ENCODE assay signal across 17 cellular contexts in genomic region chr20:58871533-58872102, GRCh38. TPM values are rescaled to one million over a fixed set of nuclear protein-coding genes. Genes with fewer than 3 reads are reported as not detected.
DNase-seq lines count a peak whose midpoint lies in the region; ATAC-seq and TF ChIP-seq lines count a peak whose summit lies in the region.
"Had no signal": no experiment of that assay in that cellular context is flagged by ENCODE, and none has a peak within 500 bp of the region (broad histone marks: within the 10 kb centered on the region; RNA-seq: fewer than 3 reads in every experiment).

No MANE protein-coding gene starts in this region.

- H3K36me3 ChIP-seq in mesenchymal stem cell (ENCODE audit: control insufficient read depth in 1 of 2, insufficient read depth in 2 of 2, low read depth in 1 of 2, low read length in 2 of 2), result no peaks in the 10 kb centered on the region
- H3K36me3 ChIP-seq: HAP-1, SJCRH30 had no signal

- peaks cover 2% of the 10 kb centered on the region for H3K9me3 Mint-ChIP-seq in Calu3 (ENCODE audit: low read depth, unreplicated experiment)
- H3K9me3 Mint-ChIP-seq in WTC11, result peaks cover 6% of the 10 kb centered on the region
- H3K9me3 Mint-ChIP-seq in activated naive CD4-positive, alpha-beta T cell treated with anti-CD3 and anti-CD28 coated beads, Interleukin-2, amount 10 ng/mL, durations not matched to agents 7 days and 5 days, result no peaks in the 10 kb centered on the region
- H3K9me3 Mint-ChIP-seq in MCF 10A (ENCODE audit: unreplicated experiment), result no peaks in the 10 kb centered on the region

- no peak overlapping the region for H4K91ac ChIP-seq in mesenchymal stem cell (ENCODE audit: low read length)

- BruUV-seq in Calu3 (replicated peaks; lab: Mats Ljungman, UMichigan) (no TSS peak), MCF 10A (replicated peaks; lab: Mats Ljungman, UMichigan) (no TSS peak)

- H4K8ac ChIP-seq in mesenchymal stem cell (ENCODE audit: low read length), result no peak overlapping the region

- H3K4me3 Mint-ChIP-seq in Calu3 (ENCODE audit: low read depth, unreplicated experiment) (no peak overlapping the region), WTC11 (no peak overlapping the region), MCF 10A (ENCODE audit: unreplicated experiment) (no peak overlapping the region)
- no peak overlapping the region for H3K4me3 Mint-ChIP-seq in activated naive CD4-positive, alpha-beta T cell treated with anti-CD3 and anti-CD28 coated beads, Interleukin-2, amount 10 ng/mL, durations not matched to agents 7 days and 5 days

- no peak overlapping the region for H3K18ac ChIP-seq in mesenchymal stem cell (ENCODE audit: low read depth in 1 of 2, low read length in 2 of 2)

- H3K27ac Mint-ChIP-seq in Calu3 (ENCODE audit: unreplicated experiment), result no peak overlapping the region
- H3K27ac Mint-ChIP-seq in WTC11, result no peak overlapping the region
- no peak overlapping the region for H3K27ac Mint-ChIP-seq in activated naive CD4-positive, alpha-beta T cell treated with anti-CD3 and anti-CD28 coated beads, Interleukin-2, amount 10 ng/mL, durations not matched to agents 7 days and 5 days
- no peak overlapping the region for H3K27ac Mint-ChIP-seq in MCF 10A (ENCODE audit: low read depth, unreplicated experiment)

- 82% methylated on average over 5 of the region's 8 CpGs for WGBS in mesenchymal stem cell

- no peak overlapping the region for H3K14ac ChIP-seq in mesenchymal stem cell (ENCODE audit: low read length in 2 of 2)

- peaks cover 0 to 13% of the 10 kb centered on the region in 2 experiments for H3K27me3 ChIP-seq in mesenchymal stem cell (ENCODE audit: control insufficient read depth in 1 of 2, insufficient read depth in 1 of 2, low read length in 2 of 2)
- H3K27me3 ChIP-seq: SJCRH30 had no signal

- no peak for ATAC-seq in WTC11

- no peaks in the 10 kb centered on the region for H3K9me3 ChIP-seq in mesenchymal stem cell (ENCODE audit: control insufficient read depth, low read length)
- H3K9me3 ChIP-seq: HAP-1, SJCRH30 had no signal

- no peak overlapping the region for H2AK5ac ChIP-seq in mesenchymal stem cell (ENCODE audit: low read length, severe bottlenecking)

- peak overlapping the region; percentile 16 for H2BK15ac ChIP-seq in mesenchymal stem cell (ENCODE audit: low read depth, poor library complexity, severe bottlenecking)

- H2BK12ac ChIP-seq in mesenchymal stem cell (ENCODE audit: low read length in 2 of 2), result no peak overlapping the region

- no peak overlapping the region for H3K4ac ChIP-seq in mesenchymal stem cell (ENCODE audit: low read depth in 1 of 2, low read length in 2 of 2)

- H3K4me1 Mint-ChIP-seq in Calu3 (ENCODE audit: low read depth, unreplicated experiment) (peaks cover 30% of the 10 kb centered on the region), WTC11 (peaks cover 41% of the 10 kb centered on the region), MCF 10A (ENCODE audit: insufficient read depth, unreplicated experiment) (peaks cover 5% of the 10 kb centered on the region)
- peaks cover 17% of the 10 kb centered on the region for H3K4me1 Mint-ChIP-seq in activated naive CD4-positive, alpha-beta T cell treated with anti-CD3 and anti-CD28 coated beads, Interleukin-2, amount 10 ng/mL, durations not matched to agents 7 days and 5 days

- peak; percentile 15 for DNase-seq in COLO668 (lab: John Stamatoyannopoulos, UW; ENCODE audit: unreplicated experiment)
- DNase-seq in Calu3, result peak; percentile 51
- no peak for DNase-seq in WTC11 (ENCODE audit: low spot score)
- no peak for DNase-seq in mesenchymal stem cell
- DNase-seq in activated naive CD4-positive, alpha-beta T cell treated with anti-CD3 and anti-CD28 coated beads, Interleukin-2, amount 10 ng/mL, durations not matched to agents 7 days and 5 days, result no peak
- no peak for DNase-seq in MCF 10A (ENCODE audit: unreplicated experiment)
- DNase-seq in SKM-1 treated with dmso at 0.1 percent for 144 hours (lab: John Stamatoyannopoulos, UW; ENCODE audit: unreplicated experiment), result no peak
- DNase-seq: ACHN, AML-193, GM23248, NCI-H1105, NCI-H2081, NCI-H82 had no signal

- no peak overlapping the region for H2BK5ac ChIP-seq in mesenchymal stem cell (ENCODE audit: low read depth, low read length, poor library complexity, severe bottlenecking)

- H3K9ac ChIP-seq in mesenchymal stem cell (ENCODE audit: low read length), result no peak overlapping the region
- H3K9ac ChIP-seq: GM23248 had no signal

- no peak overlapping the region for H3K4me3 ChIP-seq in mesenchymal stem cell (ENCODE audit: insufficient read depth in 1 of 2, low read depth in 1 of 2, low read length in 2 of 2)
- H3K4me3 ChIP-seq: GM23248, HAP-1, PC-9, SJCRH30 had no signal

- CTCF ChIA-PET in Calu3 (lab: Charles Lee), result interaction anchor here (0.6 to 0.9 kb wide), 2 partner anchors 230 to 247 kb away, joined by 3 read pairs; no protein-coding TSS in a partner anchor
- CTCF ChIA-PET in WTC11 (lab: Charles Lee), result interaction anchor here (0.7 to 1.0 kb wide), 3 partner anchors 211 to 624 kb away, joined by 3 to 4 read pairs (median 3); no protein-coding TSS in a partner anchor
- CTCF ChIA-PET in activated naive CD4-positive, alpha-beta T cell treated with anti-CD3 and anti-CD28 coated beads, Interleukin-2, amount 10 ng/mL, durations not matched to agents 7 days and 5 days (lab: Charles Lee), result interaction anchor here (0.7 to 1.6 kb wide), 3 partner anchors 23 to 584 kb away, joined by 3 read pairs; no protein-coding TSS in a partner anchor
- CTCF ChIA-PET in MCF 10A (lab: Yijun Ruan, JAX), result interaction anchor here (0.6 to 7.0 kb wide), 13 partner anchors 12 to 656 kb away, joined by 3 to 39 read pairs (median 3); no protein-coding TSS in a partner anchor

- no peak for TF ChIP-seq CTCF in Calu3 (IDR thresholded peaks at IDR 0.05; ENCODE audit: unreplicated experiment)
- TF ChIP-seq CTCF in WTC11 (IDR thresholded peaks at IDR 0.05), result no peak
- TF ChIP-seq CTCF in MCF 10A (IDR thresholded peaks at IDR 0.05; ENCODE audit: unreplicated experiment), result no peak

- intact Hi-C loops in Calu3 (cut with micrococcal nuclease; ENCODE audit: unreplicated experiment), result loop anchor here (2.0 to 5.0 kb wide), 4 partner anchors 161 to 586 kb away; partner anchors contain the start of gene ATP5F1E
- intact Hi-C loops in MCF 10A (cut with micrococcal nuclease), result loop anchor here (5.0 kb wide), 1 partner anchor 336 kb away; no protein-coding TSS in a partner anchor

- POLR2A ChIA-PET in WTC11 (lab: Charles Lee) (interaction anchor here (0.7 kb wide), 1 partner anchor 16 kb away, joined by 9 read pairs; no protein-coding TSS in a partner anchor), MCF 10A (lab: Yijun Ruan, JAX) (interaction anchor here (1.2 to 2.0 kb wide), 2 partner anchors 161 to 220 kb away, joined by 4 to 5 read pairs; partner anchors contain the start of genes ATP5F1E and STX16)

- peaks cover 10% of the 10 kb centered on the region for H3K36me3 Mint-ChIP-seq in Calu3 (ENCODE audit: insufficient read depth, unreplicated experiment)
- H3K36me3 Mint-ChIP-seq in WTC11, result peaks cover 10% of the 10 kb centered on the region
- no peaks in the 10 kb centered on the region for H3K36me3 Mint-ChIP-seq in activated naive CD4-positive, alpha-beta T cell treated with anti-CD3 and anti-CD28 coated beads, Interleukin-2, amount 10 ng/mL, durations not matched to agents 7 days and 5 days
- peaks cover 6% of the 10 kb centered on the region for H3K36me3 Mint-ChIP-seq in MCF 10A (ENCODE audit: insufficient read depth, unreplicated experiment)

- no peak overlapping the region for H2BK120ac ChIP-seq in mesenchymal stem cell (ENCODE audit: low read depth, low read length)

- peaks cover 4% of the 10 kb centered on the region for H3K4me1 ChIP-seq in mesenchymal stem cell (ENCODE audit: control insufficient read depth, insufficient read depth, low read depth, low read length)

- H3K79me1 ChIP-seq in mesenchymal stem cell (replicated peaks; ENCODE audit: low read length, poor library complexity, severe bottlenecking), result no peaks in the 10 kb centered on the region

- H3K27ac ChIP-seq in mesenchymal stem cell (ENCODE audit: low read length, poor library complexity, severe bottlenecking), result no peak overlapping the region
- H3K27ac ChIP-seq: C4-2B, GM23248, PC-9, SJCRH30 had no signal

- H3K23ac ChIP-seq in mesenchymal stem cell (ENCODE audit: low read length in 2 of 2), result no peak overlapping the region

- no peak overlapping the region for H3K4me2 ChIP-seq in mesenchymal stem cell (ENCODE audit: low read length, poor library complexity, severe bottlenecking)
- H3K4me2 ChIP-seq: PC-9 had no signal

- H2AFZ ChIP-seq in mesenchymal stem cell (ENCODE audit: low read depth, low read length), result no peak overlapping the region
- H2AFZ ChIP-seq: GM23248, PC-9 had no signal

- H3K27me3 Mint-ChIP-seq in Calu3 (ENCODE audit: unreplicated experiment) (no peaks in the 10 kb centered on the region), WTC11 (ENCODE audit: low read depth) (no peaks in the 10 kb centered on the region), MCF 10A (ENCODE audit: insufficient read depth, unreplicated experiment) (peaks cover 15% of the 10 kb centered on the region)
- peaks cover 38% of the 10 kb centered on the region for H3K27me3 Mint-ChIP-seq in activated naive CD4-positive, alpha-beta T cell treated with anti-CD3 and anti-CD28 coated beads, Interleukin-2, amount 10 ng/mL, durations not matched to agents 7 days and 5 days

TF ChIP-seq in WTC11, 78 proteins besides CTCF, POLR2A, EP300 and RAD21:
- TF ChIP-seq SP1 (CRISPR knock-in tag; conservative IDR thresholded peaks at IDR 0.05) (no peak), ZNF512 (CRISPR knock-in tag; IDR thresholded peaks at IDR 0.05; ENCODE audit: borderline replicate concordance) (peak; percentile 90; the same call in 1 of the 2 replicates)

RNA-seq across cellular contexts. Expression of gene GNAS, which starts 19.1 kb away (rescaled TPM):
- 1,324 and 1,410 TPM in 2 replicates for total RNA-seq in Calu3 (2022)
- total RNA-seq in WTC11 (2021), result 868 to 954 TPM (median 912 TPM) in 3 replicates
- polyA plus RNA-seq in mesenchymal stem cell (2013, experiment 1 of 2), result 1,046 TPM
- 1,042 TPM for polyA plus RNA-seq in mesenchymal stem cell (2013, experiment 2 of 2)
- total RNA-seq in MCF 10A (2022), result 629 and 715 TPM in 2 replicates

RNA-seq across cellular contexts. Expression of gene GNAS-AS1, which starts 20.9 kb away (rescaled TPM):
- total RNA-seq in Calu3 (2022) (0.59 TPM in 1 of 2 replicates, not detected in the other), WTC11 (2021) (12.2 to 13.4 TPM (median 12.8 TPM) in 3 replicates), MCF 10A (2022) (1.6 and 2.2 TPM in 2 replicates)
- 0.26 TPM for polyA plus RNA-seq in mesenchymal stem cell (2013, experiment 1 of 2)
- 0.26 TPM for polyA plus RNA-seq in mesenchymal stem cell (2013, experiment 2 of 2)
- total RNA-seq: SJCRH30 had no signal

Comparison
In these comparisons a context has a peak if more than half of its experiments do, and no peak if none do; other contexts are left out.
1. DNase-seq: peak in COLO668 (single experiment) and Calu3 (single experiment); none in WTC11 (single experiment), mesenchymal stem cell (single experiment), activated naive CD4-positive, alpha-beta T cell treated with anti-CD3 and anti-CD28 coated beads, Interleukin-2, amount 10 ng/mL, durations not matched to agents 7 days and 5 days (single experiment), MCF 10A (single experiment) and SKM-1 treated with dmso at 0.1 percent for 144 hours (single experiment).